ENCODE assay signal across 8 cellular contexts in genomic region chr10:50540069-50540825, GRCh38.
DNase-seq lines count a peak whose midpoint lies in the region; ATAC-seq, FAIRE-seq and TF ChIP-seq lines count a peak whose summit lies in the region.

No MANE protein-coding gene starts in this region.

- peak; percentile 62 to 67 for ATAC-seq in activated T-cell treated with anti-CD3 and anti-CD28 coated beads, Interleukin-2, amount 50 U/mL, for 4 hours
- ATAC-seq in HG03066 (IDR thresholded peaks at IDR 0.05; ENCODE audit: low read depth, unreplicated experiment), result peak; percentile 46

- FAIRE-seq in H54 (lab: Jason Lieb, UNC), result no peak

- H3K27ac Mint-ChIP-seq in activated CD4-positive, alpha-beta T cell treated with anti-CD3 and anti-CD28 coated beads, Interleukin-2, amount 10 ng/mL, durations not matched to agents 7 days and 5 days, result peak overlapping the region; percentile 79

- peaks cover 89% of the 10 kb centered on the region for H3K4me1 Mint-ChIP-seq in activated T-cell treated with anti-CD3 and anti-CD28 coated beads, Interleukin-2, amount 50 U/mL, for 4 hours (ENCODE audit: low read depth)
- peaks cover 66% of the 10 kb centered on the region for H3K4me1 Mint-ChIP-seq in activated CD4-positive, alpha-beta T cell treated with anti-CD3 and anti-CD28 coated beads, Interleukin-2, amount 10 ng/mL, durations not matched to agents 7 days and 5 days

- H3K27me3 Mint-ChIP-seq in activated T-cell treated with anti-CD3 and anti-CD28 coated beads, Interleukin-2, amount 50 U/mL, for 4 hours (ENCODE audit: low read depth), result no peaks in the 10 kb centered on the region
- no peaks in the 10 kb centered on the region for H3K27me3 Mint-ChIP-seq in activated CD4-positive, alpha-beta T cell treated with anti-CD3 and anti-CD28 coated beads, Interleukin-2, amount 10 ng/mL, durations not matched to agents 7 days and 5 days

- CTCF ChIA-PET in activated CD4-positive, alpha-beta T cell treated with anti-CD3 and anti-CD28 coated beads, Interleukin-2, amount 10 ng/mL, durations not matched to agents 7 days and 5 days (lab: Charles Lee), result interaction anchor here (1.2 kb wide), 1 partner anchor 12 kb away, joined by 3 read pairs; no protein-coding TSS in a partner anchor

- peak overlapping the region; percentile 70 for H3K4me3 Mint-ChIP-seq in activated T-cell treated with anti-CD3 and anti-CD28 coated beads, Interleukin-2, amount 50 U/mL, for 4 hours
- H3K4me3 Mint-ChIP-seq in activated CD4-positive, alpha-beta T cell treated with anti-CD3 and anti-CD28 coated beads, Interleukin-2, amount 10 ng/mL, durations not matched to agents 7 days and 5 days, result peak overlapping the region; percentile 14

- peaks cover 3% of the 10 kb centered on the region for H3K36me3 Mint-ChIP-seq in activated T-cell treated with anti-CD3 and anti-CD28 coated beads, Interleukin-2, amount 50 U/mL, for 4 hours (ENCODE audit: insufficient read depth)
- peaks cover 6% of the 10 kb centered on the region for H3K36me3 Mint-ChIP-seq in activated CD4-positive, alpha-beta T cell treated with anti-CD3 and anti-CD28 coated beads, Interleukin-2, amount 10 ng/mL, durations not matched to agents 7 days and 5 days (ENCODE audit: low read depth)

- POLR2A ChIA-PET in activated CD4-positive, alpha-beta T cell treated with anti-CD3 and anti-CD28 coated beads, Interleukin-2, amount 10 ng/mL, durations not matched to agents 7 days and 5 days (lab: Charles Lee), result no interaction called here

- H3K9me3 Mint-ChIP-seq in activated T-cell treated with anti-CD3 and anti-CD28 coated beads, Interleukin-2, amount 50 U/mL, for 4 hours, result peaks cover 4% of the 10 kb centered on the region
- H3K9me3 Mint-ChIP-seq in activated CD4-positive, alpha-beta T cell treated with anti-CD3 and anti-CD28 coated beads, Interleukin-2, amount 10 ng/mL, durations not matched to agents 7 days and 5 days, result peaks cover 2% of the 10 kb centered on the region

- DNase-seq in activated T-cell treated with anti-CD3 and anti-CD28 coated beads, Interleukin-2, amount 50 U/mL, for 4 hours, result no peak
- DNase-seq in activated T-cell treated with anti-CD3 and anti-CD28 coated beads, Interleukin-2, amount 50 U/mL, for 1 hour, result no peak
- peak; percentile 19 for DNase-seq in activated CD4-positive, alpha-beta T cell treated with anti-CD3 and anti-CD28 coated beads, Interleukin-2, amount 10 ng/mL, durations not matched to agents 7 days and 5 days
- peak; percentile 26 to 44 for DNase-seq in stimulated activated CD8-positive, alpha-beta memory T cell treated with anti-CD3 and anti-CD28 coated beads, Interleukin-15, amount 100 ng/mL, for 48 hours (ENCODE audit: low read depth in 2 of 2)
- DNase-seq in amygdala (lab: John Stamatoyannopoulos, UW) (no peak), H54 (ENCODE audit: insufficient read length, low spot score) (no peak), kidney tubule cell (ENCODE audit: low spot score) (no peak)

- TF ChIP-seq POLR2A in H54 (IDR thresholded peaks at IDR 0.05; ENCODE audit: low read depth, low read length), result no peak

Comparison
In these comparisons a context has a peak if more than half of its experiments do, and no peak if none do; other contexts are left out.
1. DNase-seq: peak in activated CD4-positive, alpha-beta T cell treated with anti-CD3 and anti-CD28 coated beads, Interleukin-2, amount 10 ng/mL, durations not matched to agents 7 days and 5 days (single experiment) and stimulated activated CD8-positive, alpha-beta memory T cell treated with anti-CD3 and anti-CD28 coated beads, Interleukin-15, amount 100 ng/mL, for 48 hours (2 of 2); none in activated T-cell treated with anti-CD3 and anti-CD28 coated beads, Interleukin-2, amount 50 U/mL, for 4 hours (single experiment), activated T-cell treated with anti-CD3 and anti-CD28 coated beads, Interleukin-2, amount 50 U/mL, for 1 hour (single experiment), amygdala (0 of 56), H54 (single experiment) and kidney tubule cell (single experiment).